In the genomic region with DNA sequence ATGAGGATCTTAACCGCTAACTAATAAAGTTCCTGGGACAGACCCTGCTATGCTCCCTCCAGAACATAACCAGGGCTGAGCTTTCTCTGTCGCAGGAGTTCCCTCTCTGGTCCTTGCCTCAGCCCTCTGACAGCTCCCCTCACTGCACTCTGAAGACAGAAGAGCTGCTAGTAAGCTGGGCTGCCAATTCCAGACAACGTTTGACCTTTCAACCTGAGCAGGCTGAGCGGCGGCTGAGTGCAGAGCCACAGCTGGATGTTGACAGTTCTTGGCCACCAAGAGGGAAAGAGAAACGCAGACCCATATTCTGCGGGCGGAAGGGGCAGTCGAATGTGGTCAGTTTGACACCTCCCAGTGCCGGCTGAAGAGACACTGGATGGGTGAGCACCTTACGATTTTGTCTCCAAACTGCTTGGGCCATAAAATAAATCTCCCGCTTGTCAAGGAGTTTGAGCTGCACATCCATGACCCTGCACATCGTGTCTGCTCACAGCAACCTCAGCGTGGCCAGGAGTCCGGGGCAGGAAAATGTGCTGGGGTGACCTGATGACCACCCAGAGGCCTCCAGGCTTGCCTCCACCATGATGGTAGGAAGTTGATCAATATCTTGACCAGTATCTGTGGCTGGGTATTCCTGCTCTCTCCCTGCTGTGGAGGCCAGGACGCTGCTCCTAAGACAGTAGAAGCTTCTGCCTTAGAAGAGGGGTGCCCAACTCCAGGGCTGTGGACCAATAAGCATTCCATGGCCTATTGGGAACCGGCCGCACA, we compare ENCODE assay signal across 1 cellular context.
A peak's percentile ranks its signal among the peaks of the same experiment; 100 is the strongest.
TF ChIP-seq lines count a peak whose summit lies in the region.

No MANE protein-coding gene starts in this region.

TF ChIP-seq in HepG2, 621 proteins besides CTCF, POLR2A, EP300 and RAD21 (continued from another document and continues in another):
- TF ChIP-seq, protein P1, sequence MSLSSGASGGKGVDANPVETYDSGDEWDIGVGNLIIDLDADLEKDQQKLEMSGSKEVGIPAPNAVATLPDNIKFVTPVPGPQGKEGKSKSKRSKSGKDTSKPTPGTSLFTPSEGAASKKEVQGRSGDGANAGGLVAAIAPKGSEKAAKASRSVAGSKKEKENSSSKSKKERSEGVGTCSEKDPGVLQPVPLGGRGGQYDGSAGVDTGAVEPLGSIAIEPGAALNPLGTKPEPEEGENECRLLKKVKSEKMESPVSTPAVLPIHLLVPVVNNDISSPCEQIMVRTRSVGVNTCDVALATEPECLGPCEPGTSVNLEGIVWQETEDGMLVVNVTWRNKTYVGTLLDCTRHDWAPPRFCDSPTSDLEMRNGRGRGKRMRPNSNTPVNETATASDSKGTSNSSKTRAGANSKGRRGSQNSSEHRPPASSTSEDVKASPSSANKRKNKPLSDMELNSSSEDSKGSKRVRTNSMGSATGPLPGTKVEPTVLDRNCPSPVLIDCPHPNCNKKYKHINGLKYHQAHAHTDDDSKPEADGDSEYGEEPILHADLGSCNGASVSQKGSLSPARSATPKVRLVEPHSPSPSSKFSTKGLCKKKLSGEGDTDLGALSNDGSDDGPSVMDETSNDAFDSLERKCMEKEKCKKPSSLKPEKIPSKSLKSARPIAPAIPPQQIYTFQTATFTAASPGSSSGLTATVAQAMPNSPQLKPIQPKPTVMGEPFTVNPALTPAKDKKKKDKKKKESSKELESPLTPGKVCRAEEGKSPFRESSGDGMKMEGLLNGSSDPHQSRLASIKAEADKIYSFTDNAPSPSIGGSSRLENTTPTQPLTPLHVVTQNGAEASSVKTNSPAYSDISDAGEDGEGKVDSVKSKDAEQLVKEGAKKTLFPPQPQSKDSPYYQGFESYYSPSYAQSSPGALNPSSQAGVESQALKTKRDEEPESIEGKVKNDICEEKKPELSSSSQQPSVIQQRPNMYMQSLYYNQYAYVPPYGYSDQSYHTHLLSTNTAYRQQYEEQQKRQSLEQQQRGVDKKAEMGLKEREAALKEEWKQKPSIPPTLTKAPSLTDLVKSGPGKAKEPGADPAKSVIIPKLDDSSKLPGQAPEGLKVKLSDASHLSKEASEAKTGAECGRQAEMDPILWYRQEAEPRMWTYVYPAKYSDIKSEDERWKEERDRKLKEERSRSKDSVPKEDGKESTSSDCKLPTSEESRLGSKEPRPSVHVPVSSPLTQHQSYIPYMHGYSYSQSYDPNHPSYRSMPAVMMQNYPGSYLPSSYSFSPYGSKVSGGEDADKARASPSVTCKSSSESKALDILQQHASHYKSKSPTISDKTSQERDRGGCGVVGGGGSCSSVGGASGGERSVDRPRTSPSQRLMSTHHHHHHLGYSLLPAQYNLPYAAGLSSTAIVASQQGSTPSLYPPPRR (CRISPR knock-in tag; IDR thresholded peaks at IDR 0.05; ENCODE audit: borderline replicate concordance), result 0 out of 2 replicates have a peak, but pooled peaks have one; percentile 38
- TF ChIP-seq TGIF2 (CRISPR knock-in tag; IDR thresholded peaks at IDR 0.05) (peak; percentile 90), GZF1 (CRISPR knock-in tag; IDR thresholded peaks at IDR 0.05) (no peak), NRL (CRISPR knock-in tag; IDR thresholded peaks at IDR 0.05; ENCODE audit: borderline replicate concordance) (peak; percentile 17; the same call in 1 of the 2 replicates), TCF7 (IDR thresholded peaks at IDR 0.05; ENCODE audit: low read depth) (no peak), ZNF670 (CRISPR knock-in tag; IDR thresholded peaks at IDR 0.05; ENCODE audit: borderline replicate concordance) (no peak), SPEN (CRISPR knock-in tag; IDR thresholded peaks at IDR 0.05; ENCODE audit: low read depth) (0 out of 2 replicates have a peak, but pooled peaks have one; percentile 21), ZNF598 (CRISPR knock-in tag; IDR thresholded peaks at IDR 0.05; ENCODE audit: borderline replicate concordance) (peak; percentile 27; the same call in 1 of the 2 replicates), ZNF776 (CRISPR knock-in tag; IDR thresholded peaks at IDR 0.05) (0 out of 2 replicates have a peak, but pooled peaks have one; percentile 48), HDAC1 (CRISPR knock-in tag; IDR thresholded peaks at IDR 0.05) (peak; percentile 57; the same call in 1 of the 2 replicates), CC2D1A (CRISPR knock-in tag; IDR thresholded peaks at IDR 0.05) (no peak), SOX6 (IDR thresholded peaks at IDR 0.05) (no peak), SOX6 (CRISPR knock-in tag; IDR thresholded peaks at IDR 0.05) (peak; percentile 47), ZNF605 (CRISPR knock-in tag; IDR thresholded peaks at IDR 0.05) (0 out of 2 replicates have a peak, but pooled peaks have one; percentile 58), ELF3 (CRISPR knock-in tag; IDR thresholded peaks at IDR 0.05) (peak; percentile 56; the same call in 1 of the 2 replicates), SOX13 (IDR thresholded peaks at IDR 0.05) (no peak), SOX13 (CRISPR knock-in tag; conservative IDR thresholded peaks at IDR 0.05 in 1 of 2, IDR thresholded peaks at IDR 0.05 in 1 of 2) (0 out of 4 replicates have a peak, but pooled peaks of 1 of the 2 experiments have one; percentile 19), ZNF766 (CRISPR knock-in tag; IDR thresholded peaks at IDR 0.05; ENCODE audit: borderline replicate concordance) (0 out of 2 replicates have a peak, but pooled peaks have one; percentile 35), NFE2 (CRISPR knock-in tag; IDR thresholded peaks at IDR 0.05) (no peak), ZNF501 (CRISPR knock-in tag; IDR thresholded peaks at IDR 0.05) (peak; percentile 60), FOXK2 (IDR thresholded peaks at IDR 0.05) (0 out of 2 replicates have a peak, but pooled peaks have one; percentile 24), SMAD9 (CRISPR knock-in tag; IDR thresholded peaks at IDR 0.05) (no peak), KMT2A (CRISPR knock-in tag; IDR thresholded peaks at IDR 0.05) (0 out of 2 replicates have a peak, but pooled peaks have one; percentile 23), CREB1 (IDR thresholded peaks at IDR 0.05) (no peak), CREB1 (CRISPR knock-in tag; IDR thresholded peaks at IDR 0.05) (no peak), MBD4 (IDR thresholded peaks at IDR 0.05; ENCODE audit: borderline replicate concordance, low read length) (no peak), CBX5 (CRISPR knock-in tag; IDR thresholded peaks at IDR 0.05; ENCODE audit: borderline replicate concordance) (0 out of 2 replicates have a peak, but pooled peaks have one; percentile 21), ATRX (CRISPR knock-in tag; IDR thresholded peaks at IDR 0.05; ENCODE audit: borderline replicate concordance) (no peak), ZNF629 (CRISPR knock-in tag; conservative IDR thresholded peaks at IDR 0.05) (peak; percentile 45)
- TF ChIP-seq, protein P2, sequence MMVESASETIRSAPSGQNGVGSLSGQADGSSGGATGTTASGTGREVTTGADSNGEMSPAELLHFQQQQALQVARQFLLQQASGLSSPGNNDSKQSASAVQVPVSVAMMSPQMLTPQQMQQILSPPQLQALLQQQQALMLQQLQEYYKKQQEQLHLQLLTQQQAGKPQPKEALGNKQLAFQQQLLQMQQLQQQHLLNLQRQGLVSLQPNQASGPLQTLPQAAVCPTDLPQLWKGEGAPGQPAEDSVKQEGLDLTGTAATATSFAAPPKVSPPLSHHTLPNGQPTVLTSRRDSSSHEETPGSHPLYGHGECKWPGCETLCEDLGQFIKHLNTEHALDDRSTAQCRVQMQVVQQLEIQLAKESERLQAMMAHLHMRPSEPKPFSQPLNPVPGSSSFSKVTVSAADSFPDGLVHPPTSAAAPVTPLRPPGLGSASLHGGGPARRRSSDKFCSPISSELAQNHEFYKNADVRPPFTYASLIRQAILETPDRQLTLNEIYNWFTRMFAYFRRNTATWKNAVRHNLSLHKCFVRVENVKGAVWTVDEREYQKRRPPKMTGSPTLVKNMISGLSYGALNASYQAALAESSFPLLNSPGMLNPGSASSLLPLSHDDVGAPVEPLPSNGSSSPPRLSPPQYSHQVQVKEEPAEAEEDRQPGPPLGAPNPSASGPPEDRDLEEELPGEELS (CRISPR knock-in tag; IDR thresholded peaks at IDR 0.05), result peak; percentile 42; the same call in 1 of the 2 replicates
- TF ChIP-seq, protein P3, sequence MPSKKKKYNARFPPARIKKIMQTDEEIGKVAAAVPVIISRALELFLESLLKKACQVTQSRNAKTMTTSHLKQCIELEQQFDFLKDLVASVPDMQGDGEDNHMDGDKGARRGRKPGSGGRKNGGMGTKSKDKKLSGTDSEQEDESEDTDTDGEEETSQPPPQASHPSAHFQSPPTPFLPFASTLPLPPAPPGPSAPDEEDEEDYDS (CRISPR knock-in tag; IDR thresholded peaks at IDR 0.05), result peak; percentile 57
- TF ChIP-seq, protein P4, sequence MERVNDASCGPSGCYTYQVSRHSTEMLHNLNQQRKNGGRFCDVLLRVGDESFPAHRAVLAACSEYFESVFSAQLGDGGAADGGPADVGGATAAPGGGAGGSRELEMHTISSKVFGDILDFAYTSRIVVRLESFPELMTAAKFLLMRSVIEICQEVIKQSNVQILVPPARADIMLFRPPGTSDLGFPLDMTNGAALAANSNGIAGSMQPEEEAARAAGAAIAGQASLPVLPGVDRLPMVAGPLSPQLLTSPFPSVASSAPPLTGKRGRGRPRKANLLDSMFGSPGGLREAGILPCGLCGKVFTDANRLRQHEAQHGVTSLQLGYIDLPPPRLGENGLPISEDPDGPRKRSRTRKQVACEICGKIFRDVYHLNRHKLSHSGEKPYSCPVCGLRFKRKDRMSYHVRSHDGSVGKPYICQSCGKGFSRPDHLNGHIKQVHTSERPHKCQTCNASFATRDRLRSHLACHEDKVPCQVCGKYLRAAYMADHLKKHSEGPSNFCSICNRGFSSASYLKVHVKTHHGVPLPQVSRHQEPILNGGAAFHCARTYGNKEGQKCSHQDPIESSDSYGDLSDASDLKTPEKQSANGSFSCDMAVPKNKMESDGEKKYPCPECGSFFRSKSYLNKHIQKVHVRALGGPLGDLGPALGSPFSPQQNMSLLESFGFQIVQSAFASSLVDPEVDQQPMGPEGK (CRISPR knock-in tag; IDR thresholded peaks at IDR 0.05), result 0 out of 2 replicates have a peak, but pooled peaks have one; percentile 24
- TF ChIP-seq, protein P5, sequence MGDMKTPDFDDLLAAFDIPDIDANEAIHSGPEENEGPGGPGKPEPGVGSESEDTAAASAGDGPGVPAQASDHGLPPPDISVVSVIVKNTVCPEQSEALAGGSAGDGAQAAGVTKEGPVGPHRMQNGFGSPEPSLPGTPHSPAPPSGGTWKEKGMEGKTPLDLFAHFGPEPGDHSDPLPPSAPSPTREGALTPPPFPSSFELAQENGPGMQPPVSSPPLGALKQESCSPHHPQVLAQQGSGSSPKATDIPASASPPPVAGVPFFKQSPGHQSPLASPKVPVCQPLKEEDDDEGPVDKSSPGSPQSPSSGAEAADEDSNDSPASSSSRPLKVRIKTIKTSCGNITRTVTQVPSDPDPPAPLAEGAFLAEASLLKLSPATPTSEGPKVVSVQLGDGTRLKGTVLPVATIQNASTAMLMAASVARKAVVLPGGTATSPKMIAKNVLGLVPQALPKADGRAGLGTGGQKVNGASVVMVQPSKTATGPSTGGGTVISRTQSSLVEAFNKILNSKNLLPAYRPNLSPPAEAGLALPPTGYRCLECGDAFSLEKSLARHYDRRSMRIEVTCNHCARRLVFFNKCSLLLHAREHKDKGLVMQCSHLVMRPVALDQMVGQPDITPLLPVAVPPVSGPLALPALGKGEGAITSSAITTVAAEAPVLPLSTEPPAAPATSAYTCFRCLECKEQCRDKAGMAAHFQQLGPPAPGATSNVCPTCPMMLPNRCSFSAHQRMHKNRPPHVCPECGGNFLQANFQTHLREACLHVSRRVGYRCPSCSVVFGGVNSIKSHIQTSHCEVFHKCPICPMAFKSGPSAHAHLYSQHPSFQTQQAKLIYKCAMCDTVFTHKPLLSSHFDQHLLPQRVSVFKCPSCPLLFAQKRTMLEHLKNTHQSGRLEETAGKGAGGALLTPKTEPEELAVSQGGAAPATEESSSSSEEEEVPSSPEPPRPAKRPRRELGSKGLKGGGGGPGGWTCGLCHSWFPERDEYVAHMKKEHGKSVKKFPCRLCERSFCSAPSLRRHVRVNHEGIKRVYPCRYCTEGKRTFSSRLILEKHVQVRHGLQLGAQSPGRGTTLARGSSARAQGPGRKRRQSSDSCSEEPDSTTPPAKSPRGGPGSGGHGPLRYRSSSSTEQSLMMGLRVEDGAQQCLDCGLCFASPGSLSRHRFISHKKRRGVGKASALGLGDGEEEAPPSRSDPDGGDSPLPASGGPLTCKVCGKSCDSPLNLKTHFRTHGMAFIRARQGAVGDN (CRISPR knock-in tag; IDR thresholded peaks at IDR 0.05), result peak; percentile 93
- TF ChIP-seq, protein P6, sequence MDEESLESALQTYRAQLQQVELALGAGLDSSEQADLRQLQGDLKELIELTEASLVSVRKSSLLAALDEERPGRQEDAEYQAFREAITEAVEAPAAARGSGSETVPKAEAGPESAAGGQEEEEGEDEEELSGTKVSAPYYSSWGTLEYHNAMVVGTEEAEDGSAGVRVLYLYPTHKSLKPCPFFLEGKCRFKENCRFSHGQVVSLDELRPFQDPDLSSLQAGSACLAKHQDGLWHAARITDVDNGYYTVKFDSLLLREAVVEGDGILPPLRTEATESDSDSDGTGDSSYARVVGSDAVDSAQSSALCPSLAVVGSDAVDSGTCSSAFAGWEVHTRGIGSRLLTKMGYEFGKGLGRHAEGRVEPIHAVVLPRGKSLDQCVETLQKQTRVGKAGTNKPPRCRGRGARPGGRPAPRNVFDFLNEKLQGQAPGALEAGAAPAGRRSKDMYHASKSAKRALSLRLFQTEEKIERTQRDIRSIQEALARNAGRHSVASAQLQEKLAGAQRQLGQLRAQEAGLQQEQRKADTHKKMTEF (CRISPR knock-in tag; IDR thresholded peaks at IDR 0.05), result peak; percentile 37; the same call in 1 of the 2 replicates
- TF ChIP-seq, protein P7, sequence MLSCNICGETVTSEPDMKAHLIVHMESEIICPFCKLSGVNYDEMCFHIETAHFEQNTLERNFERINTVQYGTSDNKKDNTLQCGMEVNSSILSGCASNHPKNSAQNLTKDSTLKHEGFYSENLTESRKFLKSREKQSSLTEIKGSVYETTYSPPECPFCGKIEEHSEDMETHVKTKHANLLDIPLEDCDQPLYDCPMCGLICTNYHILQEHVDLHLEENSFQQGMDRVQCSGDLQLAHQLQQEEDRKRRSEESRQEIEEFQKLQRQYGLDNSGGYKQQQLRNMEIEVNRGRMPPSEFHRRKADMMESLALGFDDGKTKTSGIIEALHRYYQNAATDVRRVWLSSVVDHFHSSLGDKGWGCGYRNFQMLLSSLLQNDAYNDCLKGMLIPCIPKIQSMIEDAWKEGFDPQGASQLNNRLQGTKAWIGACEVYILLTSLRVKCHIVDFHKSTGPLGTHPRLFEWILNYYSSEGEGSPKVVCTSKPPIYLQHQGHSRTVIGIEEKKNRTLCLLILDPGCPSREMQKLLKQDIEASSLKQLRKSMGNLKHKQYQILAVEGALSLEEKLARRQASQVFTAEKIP (CRISPR knock-in tag; IDR thresholded peaks at IDR 0.05; ENCODE audit: borderline replicate concordance), result no peak
- TF ChIP-seq, protein P8, sequence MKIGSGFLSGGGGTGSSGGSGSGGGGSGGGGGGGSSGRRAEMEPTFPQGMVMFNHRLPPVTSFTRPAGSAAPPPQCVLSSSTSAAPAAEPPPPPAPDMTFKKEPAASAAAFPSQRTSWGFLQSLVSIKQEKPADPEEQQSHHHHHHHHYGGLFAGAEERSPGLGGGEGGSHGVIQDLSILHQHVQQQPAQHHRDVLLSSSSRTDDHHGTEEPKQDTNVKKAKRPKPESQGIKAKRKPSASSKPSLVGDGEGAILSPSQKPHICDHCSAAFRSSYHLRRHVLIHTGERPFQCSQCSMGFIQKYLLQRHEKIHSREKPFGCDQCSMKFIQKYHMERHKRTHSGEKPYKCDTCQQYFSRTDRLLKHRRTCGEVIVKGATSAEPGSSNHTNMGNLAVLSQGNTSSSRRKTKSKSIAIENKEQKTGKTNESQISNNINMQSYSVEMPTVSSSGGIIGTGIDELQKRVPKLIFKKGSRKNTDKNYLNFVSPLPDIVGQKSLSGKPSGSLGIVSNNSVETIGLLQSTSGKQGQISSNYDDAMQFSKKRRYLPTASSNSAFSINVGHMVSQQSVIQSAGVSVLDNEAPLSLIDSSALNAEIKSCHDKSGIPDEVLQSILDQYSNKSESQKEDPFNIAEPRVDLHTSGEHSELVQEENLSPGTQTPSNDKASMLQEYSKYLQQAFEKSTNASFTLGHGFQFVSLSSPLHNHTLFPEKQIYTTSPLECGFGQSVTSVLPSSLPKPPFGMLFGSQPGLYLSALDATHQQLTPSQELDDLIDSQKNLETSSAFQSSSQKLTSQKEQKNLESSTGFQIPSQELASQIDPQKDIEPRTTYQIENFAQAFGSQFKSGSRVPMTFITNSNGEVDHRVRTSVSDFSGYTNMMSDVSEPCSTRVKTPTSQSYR (CRISPR knock-in tag; IDR thresholded peaks at IDR 0.05; ENCODE audit: borderline replicate concordance), result no peak
